17 cellular contexts compared by ENCODE assay signal in the genomic region with DNA sequence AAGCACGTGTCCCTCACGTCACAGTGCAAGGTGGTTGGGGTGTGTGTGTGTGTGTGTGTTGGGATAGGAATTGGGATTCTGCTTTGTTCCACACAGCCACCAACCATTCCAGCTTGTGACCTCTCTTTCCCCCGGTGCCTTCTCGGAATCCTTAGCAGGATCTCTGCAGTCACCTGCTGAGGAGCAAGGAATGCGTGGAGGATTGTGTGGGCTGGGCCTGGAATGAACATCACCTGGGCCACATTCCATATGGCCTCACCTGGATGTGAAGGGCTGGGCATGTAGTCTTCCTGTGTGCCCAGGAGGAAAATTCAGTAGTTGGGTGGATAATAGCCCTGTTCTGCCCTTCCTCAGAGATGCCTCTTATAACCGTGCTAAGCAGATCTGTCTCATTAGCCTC.
DNase-seq lines count a peak whose midpoint lies in the region; ATAC-seq and TF ChIP-seq lines count a peak whose summit lies in the region.
"Had no signal": no experiment of that assay in that cellular context is flagged by ENCODE, and none has a peak within 500 bp of the region (broad histone marks: within the 10 kb centered on the region; RNA-seq: fewer than 3 reads in every experiment).

No MANE protein-coding gene starts in this region.

- H4K20me1 ChIP-seq in GM23338 (replicated peaks; ENCODE audit: insufficient read depth): no peaks in the 10 kb centered on the region
- H4K20me1 ChIP-seq: BLaER1 treated with 17β-estradiol and CSF1 and Interleukin-3, amounts not matched to agents 10 nM and 100 nM had no signal

- H3K27me3 ChIP-seq in GM23338 (ENCODE audit: insufficient read depth) (no peaks in the 10 kb centered on the region), endodermal cell (ENCODE audit: control insufficient read depth, insufficient read depth, low read length, poor library complexity, severe bottlenecking) (no peaks in the 10 kb centered on the region), mesendoderm (ENCODE audit: insufficient read depth, low read length, poor library complexity) (no peaks in the 10 kb centered on the region)

- no peak overlapping the region for H3K18ac ChIP-seq in mesendoderm (ENCODE audit: low read length)

- intact Hi-C loops in head of caudate nucleus (cut with DNase I): no loop called here

- H3K4me1 ChIP-seq in GM23338 (ENCODE audit: insufficient read depth) (peaks cover 39% of the 10 kb centered on the region), endodermal cell (ENCODE audit: control insufficient read depth, insufficient read depth, low read length) (no peaks in the 10 kb centered on the region), mesendoderm (ENCODE audit: control insufficient read depth, low read depth, low read length) (peaks cover 2% of the 10 kb centered on the region)
- H3K4me1 ChIP-seq: BLaER1 treated with 17β-estradiol and CSF1 and Interleukin-3, amounts not matched to agents 10 nM and 100 nM had no signal

- DNase-seq in GM23338 (ENCODE audit: low spot score) (peak; percentile 55), endodermal cell (peak; percentile 60), mesendoderm (peak; percentile 36), head of caudate nucleus (no peak)
- DNase-seq: CD8-positive, alpha-beta T cell; DMS 273 treated with DMSO at 0.1 percent for 48 hours; DMS53; DND-41; EL; HFFc6 had no signal

- peaks cover 10% of the 10 kb centered on the region for H3K9me3 ChIP-seq in KOPT-K1 (ENCODE audit: insufficient read depth, low read length, poor library complexity, severe bottlenecking)
- no peaks in the 10 kb centered on the region for H3K9me3 ChIP-seq in endodermal cell (ENCODE audit: control insufficient read depth, low read length)

- no peak overlapping the region for H3K4ac ChIP-seq in mesendoderm (ENCODE audit: low read depth, low read length)

- no peak overlapping the region for H2BK15ac ChIP-seq in mesendoderm (replicated peaks; ENCODE audit: low read depth)

- H3K36me3 ChIP-seq in GM23338 (ENCODE audit: insufficient read depth) (no peaks in the 10 kb centered on the region), KOPT-K1 (ENCODE audit: insufficient read depth, low read length) (no peaks in the 10 kb centered on the region), endodermal cell (ENCODE audit: control insufficient read depth, insufficient read depth, low read length) (no peaks in the 10 kb centered on the region), mesendoderm (ENCODE audit: control insufficient read depth, insufficient read depth, low read length) (no peaks in the 10 kb centered on the region)
- H3K36me3 ChIP-seq: BLaER1 treated with 17β-estradiol and CSF1 and Interleukin-3, amounts not matched to agents 10 nM and 100 nM had no signal

- H4K8ac ChIP-seq in mesendoderm (ENCODE audit: low read depth, low read length): no peak overlapping the region

- ATAC-seq in GM23338 (peak; percentile 66), SK-N-SH treated with all-trans-retinoic acid at 6 μM for 48 hours (no peak), HG02588 (IDR thresholded peaks at IDR 0.05; ENCODE audit: unreplicated experiment) (no peak)
- ATAC-seq: CD8-positive, alpha-beta T cell; HCT116 had no signal

- H3K23ac ChIP-seq in mesendoderm (ENCODE audit: low read length): no peak overlapping the region

- H3K27ac Mint-ChIP-seq in GM23338 (no peak overlapping the region), endodermal cell (peak overlapping the region; percentile 38)
- H3K27ac Mint-ChIP-seq: B cell; CD8-positive, alpha-beta T cell; HFFc6; IgD-negative memory B cell had no signal

- no peak overlapping the region for H2AFZ ChIP-seq in GM23338

- no peaks in the 10 kb centered on the region for H3K79me1 ChIP-seq in mesendoderm (ENCODE audit: low read length)

- H3K4me3 Mint-ChIP-seq in GM23338 (no peak overlapping the region), endodermal cell (no peak overlapping the region)
- H3K4me3 Mint-ChIP-seq: B cell; CD8-positive, alpha-beta T cell; HFFc6; IgD-negative memory B cell had no signal

- no peak for TF ChIP-seq CTCF in GM23338 (conservative IDR thresholded peaks at IDR 0.05; ENCODE audit: low read depth in 2 of 2)
- no peak for TF ChIP-seq CTCF in endodermal cell (conservative IDR thresholded peaks at IDR 0.05)

- H3K9me2 ChIP-seq in GM23338 (ENCODE audit: insufficient read depth): peaks cover 5% of the 10 kb centered on the region; the same call in 1 of the 2 replicates

- H3K56ac ChIP-seq in mesendoderm (ENCODE audit: low read length): no peak overlapping the region

- 86% methylated on average over 4 of the region's 6 CpGs; no CpG with 5 or more reads in 1 of the 2 experiments for WGBS in endodermal cell (ENCODE audit: insufficient coverage in 1 of 2, insufficient read length in 1 of 2), 2 experiments
- WGBS in mesendoderm (ENCODE audit: extremely low coverage, insufficient coverage, low lambda C conversion rate): no CpG with 5 or more reads among the region's 6 CpGs

- H3K27me3 Mint-ChIP-seq in GM23338 (ENCODE audit: insufficient read depth, low read depth, poor library complexity) (no peaks in the 10 kb centered on the region), endodermal cell (ENCODE audit: insufficient read depth) (peaks cover 14% of the 10 kb centered on the region)

- no peak overlapping the region for H3K27ac ChIP-seq in GM23338 (ENCODE audit: low read depth)
- H3K27ac ChIP-seq in KOPT-K1 (ENCODE audit: low read depth, low read length, poor library complexity, severe bottlenecking): peak overlapping the region; percentile 27
- H3K27ac ChIP-seq in endodermal cell (ENCODE audit: low read depth, low read length): no peak overlapping the region
- no peak overlapping the region for H3K27ac ChIP-seq in mesendoderm (ENCODE audit: low read depth, low read length)
- H3K27ac ChIP-seq: BLaER1 treated with 17β-estradiol and CSF1 and Interleukin-3, amounts not matched to agents 10 nM and 100 nM had no signal

- peaks cover 3% of the 10 kb centered on the region; the same call in 1 of the 3 replicates for H3K36me3 Mint-ChIP-seq in GM23338 (ENCODE audit: low read depth)
- H3K36me3 Mint-ChIP-seq in endodermal cell (ENCODE audit: low read depth): no peaks in the 10 kb centered on the region

- H4K5ac ChIP-seq in mesendoderm (ENCODE audit: low read length): no peak overlapping the region

- peaks cover 4% of the 10 kb centered on the region; the same call in 2 of the 3 replicates for H3K9me3 Mint-ChIP-seq in GM23338
- peaks cover 3% of the 10 kb centered on the region for H3K9me3 Mint-ChIP-seq in endodermal cell
- H3K9me3 Mint-ChIP-seq: HFFc6 had no signal

- H3K79me2 ChIP-seq in GM23338 (replicated peaks; ENCODE audit: insufficient read depth): no peaks in the 10 kb centered on the region
- H3K79me2 ChIP-seq in mesendoderm (ENCODE audit: control insufficient read depth, insufficient read depth, low read length): no peaks in the 10 kb centered on the region

- H2BK5ac ChIP-seq in mesendoderm (ENCODE audit: low read length): no peak overlapping the region

- H3K4me2 ChIP-seq in GM23338 (no peak overlapping the region), mesendoderm (ENCODE audit: low read length) (no peak overlapping the region)
- H3K4me2 ChIP-seq: BLaER1 treated with 17β-estradiol and CSF1 and Interleukin-3, amounts not matched to agents 10 nM and 100 nM had no signal

- H3K4me3 ChIP-seq in GM23338: no peak overlapping the region
- no peak overlapping the region for H3K4me3 ChIP-seq in endodermal cell (ENCODE audit: low read length)
- H3K4me3 ChIP-seq in mesendoderm (ENCODE audit: low read length): no peak overlapping the region
- H3K4me3 ChIP-seq: BLaER1 treated with 17β-estradiol and CSF1 and Interleukin-3, amounts not matched to agents 10 nM and 100 nM had no signal

- no peak overlapping the region for H2AK5ac ChIP-seq in mesendoderm (ENCODE audit: low read length)

- H3K4me1 Mint-ChIP-seq in GM23338 (peaks cover 47% of the 10 kb centered on the region), endodermal cell (peaks cover 46% of the 10 kb centered on the region)
- H3K4me1 Mint-ChIP-seq: B cell had no signal

- no peaks in the 10 kb centered on the region for H3F3A ChIP-seq in GM23338 (replicated peaks; ENCODE audit: low read depth)

- H2BK120ac ChIP-seq in mesendoderm (ENCODE audit: low read depth, low read length): no peak overlapping the region

- H3K9ac ChIP-seq in endodermal cell (ENCODE audit: extremely low read depth, low read length, poor library complexity, severe bottlenecking): no peak overlapping the region
- no peak overlapping the region for H3K9ac ChIP-seq in mesendoderm (ENCODE audit: low read length)
- H3K9ac ChIP-seq: BLaER1 treated with 17β-estradiol and CSF1 and Interleukin-3, amounts not matched to agents 10 nM and 100 nM had no signal

TF ChIP-seq in GM23338, 12 proteins besides CTCF, POLR2A, EP300 and RAD21 (continues in another document):
- TF ChIP-seq CREB1 (CRISPR knock-in tag; IDR thresholded peaks at IDR 0.05; ENCODE audit: low read depth) (no peak), ZNF331 (CRISPR knock-in tag; IDR thresholded peaks at IDR 0.05; ENCODE audit: low read depth) (no peak), STAT1 (IDR thresholded peaks at IDR 0.05; ENCODE audit: unreplicated experiment) (no peak), ZNF114 (CRISPR knock-in tag; IDR thresholded peaks at IDR 0.05) (no peak), NANOG (IDR thresholded peaks at IDR 0.05; ENCODE audit: borderline replicate concordance) (no peak), JUNB (IDR thresholded peaks at IDR 0.05; ENCODE audit: unreplicated experiment) (no peak)

TF ChIP-seq in SK-N-SH treated with all-trans-retinoic acid at 6 μM for 48 hours, 23 proteins besides CTCF, POLR2A, EP300 and RAD21:
- no peak for TF ChIP-seq ARNTL (CRISPR knock-in tag; IDR thresholded peaks at IDR 0.05; ENCODE audit: borderline replicate concordance, low read depth)
- no peak for TF ChIP-seq CREB5 (CRISPR knock-in tag; IDR thresholded peaks at IDR 0.05; ENCODE audit: low read depth)

Comparison
In these comparisons a context has a peak if more than half of its experiments do, and no peak if none do; other contexts are left out.
1. DNase-seq: peak in GM23338 (single experiment), endodermal cell (single experiment) and mesendoderm (single experiment); none in head of caudate nucleus (0 of 42).